8 cellular contexts compared by ENCODE assay signal in the genomic region with DNA sequence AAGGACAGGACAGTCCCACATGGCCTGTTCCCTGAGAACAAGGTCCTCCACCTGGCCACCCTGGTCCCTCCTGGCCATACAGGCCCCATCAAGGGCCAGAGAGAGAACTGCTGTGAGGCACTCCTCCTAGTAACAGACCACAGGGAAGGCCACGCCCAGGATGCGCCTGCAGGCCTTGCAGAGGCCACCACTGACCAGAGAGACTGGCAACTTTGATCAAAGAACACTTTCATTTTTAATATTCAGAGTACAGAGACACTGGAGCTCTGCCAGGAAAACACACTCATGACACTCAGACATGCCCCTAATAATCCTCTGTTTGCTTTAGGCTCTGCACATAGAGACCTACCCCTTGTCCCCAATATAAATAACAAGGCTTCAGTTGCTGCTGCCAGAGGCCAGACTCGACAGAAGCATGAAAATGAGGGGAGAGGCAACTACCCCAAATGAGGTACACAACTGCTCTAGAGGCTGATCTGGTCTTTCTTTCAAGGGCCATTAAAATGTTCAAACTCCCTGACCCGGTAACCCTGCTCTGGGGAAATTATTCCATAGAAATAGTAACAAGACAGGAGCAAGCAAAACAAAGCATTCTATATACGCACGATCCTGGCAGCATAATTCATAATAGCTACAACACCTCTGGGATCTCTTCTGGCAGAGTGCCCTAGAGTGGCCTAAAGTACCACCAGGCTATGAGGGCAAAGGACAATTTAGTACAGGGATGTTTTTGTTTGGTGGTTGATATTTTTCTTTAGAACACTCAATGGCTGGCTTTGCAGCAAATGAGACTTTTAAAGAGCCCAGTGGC. TPM values are rescaled to one million over a fixed set of nuclear protein-coding genes. Genes with fewer than 3 reads are reported as not detected.
A peak's percentile ranks its signal among the peaks of the same experiment; 100 is the strongest.
DNase-seq lines count a peak whose midpoint lies in the region; ATAC-seq and TF ChIP-seq lines count a peak whose summit lies in the region.

No MANE protein-coding gene starts in this region.

- H3K36me3 ChIP-seq in BLaER1 (peaks cover 63% of the 10 kb centered on the region), MM.1S (replicated peaks; ENCODE audit: insufficient read depth, low read length) (0 out of 2 replicates have a peak, but pooled peaks cover 7% of the 10 kb centered on the region), suprapubic skin (no peaks in the 10 kb centered on the region)

- TF ChIP-seq EP300 in suprapubic skin (IDR thresholded peaks at IDR 0.05) = no peak

- TF ChIP-seq CTCF in MM.1S (IDR thresholded peaks at IDR 0.05; ENCODE audit: low read length) (no peak), suprapubic skin (IDR thresholded peaks at IDR 0.05) (no peak)

- no peaks in the 10 kb centered on the region for H3K9me2 ChIP-seq in MM.1S (replicated peaks; ENCODE audit: insufficient read depth, low read length)

- H3K9ac ChIP-seq in BLaER1 (peak overlapping the region; percentile 58), MM.1S (ENCODE audit: low read length) (no peak overlapping the region)

- H3F3A ChIP-seq in MM.1S (ENCODE audit: insufficient read depth, low read length) = peaks cover 19% of the 10 kb centered on the region

- H3K27me3 ChIP-seq in BLaER1 (no peaks in the 10 kb centered on the region; the same call in 1 of the 2 replicates), MM.1S (replicated peaks; ENCODE audit: insufficient read depth, low read length) (no peaks in the 10 kb centered on the region), suprapubic skin (no peaks in the 10 kb centered on the region)

- H2AFZ ChIP-seq in MM.1S (ENCODE audit: low read length) = no peak overlapping the region

- TF ChIP-seq POLR2A in suprapubic skin (IDR thresholded peaks at IDR 0.05) = no peak

- H4K20me1 ChIP-seq in BLaER1 = peaks cover 31% of the 10 kb centered on the region
- peaks cover 33% of the 10 kb centered on the region for H4K20me1 ChIP-seq in MM.1S (ENCODE audit: insufficient read depth, low read length)

- H3K9me3 ChIP-seq in BLaER1 = peaks cover 34% of the 10 kb centered on the region
- H3K9me3 ChIP-seq in MM.1S (replicated peaks; ENCODE audit: insufficient read depth, low read length) = no peaks in the 10 kb centered on the region
- H3K9me3 ChIP-seq in suprapubic skin = no peaks in the 10 kb centered on the region

- no peak for ATAC-seq in HG03457 (IDR thresholded peaks at IDR 0.05; ENCODE audit: unreplicated experiment)

- H3K4me2 ChIP-seq in BLaER1 = peak overlapping the region; percentile 85
- peak overlapping the region; percentile 1; the same call in 1 of the 2 replicates for H3K4me2 ChIP-seq in MM.1S (ENCODE audit: low read depth, low read length)

- WGBS in suprapubic skin = 35% methylated on average over 6 of the region's 6 CpGs

- H3K79me2 ChIP-seq in MM.1S (ENCODE audit: low read length) = peaks cover 86% of the 10 kb centered on the region

- no peak for DNase-seq in MM.1S
- peak; percentile 56 for DNase-seq in kidney tubule cell (ENCODE audit: low spot score)
- DNase-seq in suprapubic skin (ENCODE audit: low spot score in 2 of 2) = no peak
- no peak for DNase-seq in NCI-H1436 (lab: John Stamatoyannopoulos, UW)
- no peak for DNase-seq in NCI-H128 (lab: John Stamatoyannopoulos, UW; ENCODE audit: unreplicated experiment)

- H3K4me3 ChIP-seq in BLaER1 (peak overlapping the region; percentile 46), MM.1S (ENCODE audit: low read length) (no peak overlapping the region), suprapubic skin (no peak overlapping the region)

- H3K27ac ChIP-seq in BLaER1 (peak overlapping the region; percentile 85), MM.1S (ENCODE audit: low read length) (no peak overlapping the region), angular gyrus (ENCODE audit: low read depth, low read length) (peak overlapping the region; percentile 49), suprapubic skin (peak overlapping the region; percentile 57)

- peaks cover 89% of the 10 kb centered on the region for H3K4me1 ChIP-seq in BLaER1
- H3K4me1 ChIP-seq in MM.1S (ENCODE audit: low read length) = peaks cover 49% of the 10 kb centered on the region
- H3K4me1 ChIP-seq in suprapubic skin = peaks cover 94% of the 10 kb centered on the region

RNA-seq across cellular contexts. Expression of a gene that starts 44.7 kb away (rescaled TPM):
- 10 to 100 TPM; 56.1 to 86.8 (median 81.6) TPM for total RNA-seq in suprapubic skin

RNA-seq across cellular contexts. Expression of a gene that starts 47.6 kb away (rescaled TPM):
- total RNA-seq in suprapubic skin = 100 to 1,000 TPM; 317 to 865 (median 347) TPM

RNA-seq across cellular contexts. Expression of a gene that starts 54.3 kb away (rescaled TPM):
- total RNA-seq in suprapubic skin = 1 to 10 TPM; 1.1 to 4.2 (median 3.0) TPM
